18 cellular contexts compared by ENCODE assay signal in the genomic region with DNA sequence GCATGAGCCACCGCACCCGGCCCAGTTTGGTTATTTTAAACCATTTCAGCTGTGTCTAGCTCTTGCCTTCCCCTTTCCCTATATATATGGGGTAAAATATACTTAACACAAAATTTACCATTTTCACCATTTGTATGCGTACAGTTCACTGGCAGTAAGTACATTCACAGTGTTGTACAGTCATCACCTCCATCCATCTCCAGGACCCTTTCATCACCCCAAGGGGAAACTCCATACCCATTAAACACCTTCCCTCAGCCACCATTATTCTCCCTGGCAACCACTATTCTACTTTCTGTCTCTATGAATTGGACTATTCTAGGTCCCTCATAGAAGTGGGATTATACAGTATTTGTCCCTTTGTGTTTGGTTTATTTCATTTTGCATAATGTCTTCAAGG.
DNase-seq lines count a peak whose midpoint lies in the region; ATAC-seq lines count a peak whose summit lies in the region.
"Had no signal": no experiment of that assay in that cellular context is flagged by ENCODE, and none has a peak within 500 bp of the region (broad histone marks: within the 10 kb centered on the region; RNA-seq: fewer than 3 reads in every experiment).

No MANE protein-coding gene starts in this region.

- intact Hi-C loops in activated T-helper 1 cell treated with anti-CD3 and anti-CD28 coated beads, Interleukin-12 subunit alpha, Interleukin-12 subunit beta, Interleukin-2, Interleukin-4 antibody, amounts not matched to agents 30 ng/mL and 10 ng/mL and 1 ng/mL, durations not matched to agents 14 hours and 24 hours and 36 hours (cut with micrococcal nuclease): no loop called here

- no peak for DNase-seq in activated naive CD4-positive, alpha-beta T cell (lab: John Stamatoyannopoulos, UW)
- DNase-seq in effector memory CD8-positive, alpha-beta T cell: no peak
- DNase-seq in stimulated activated naive CD8-positive, alpha-beta T cell treated with anti-CD3 and anti-CD28 coated beads, Interleukin-15, Interleukin-2, amounts not matched to agents 100 U/mL and 50 U/mL, for 24 hours: no peak
- DNase-seq in NCI-H226: no peak
- no peak for DNase-seq in activated T-cell treated with anti-CD3 and anti-CD28 coated beads, Interleukin-2, amount 50 U/mL, for 1 hour
- DNase-seq in activated T-helper 1 cell treated with anti-CD3 and anti-CD28 coated beads, Interleukin-12 subunit alpha, Interleukin-12 subunit beta, Interleukin-2, Interleukin-4 antibody, amounts not matched to agents 30 ng/mL and 10 ng/mL and 1 ng/mL, durations not matched to agents 14 hours and 24 hours and 36 hours (ENCODE audit: low spot score): no peak
- DNase-seq: activated CD4-positive, alpha-beta T cell treated with anti-CD3 and anti-CD28 coated beads for 4 hours; C1 segment of cervical spinal cord; DMS153; head of caudate nucleus; HFFc6; Kasumi-1; NCI-H1092; NCI-H2029; NCI-H446 treated with DMSO at 0.1 percent for 48 hours; stimulated activated CD4-positive, alpha-beta T cell treated with anti-CD3 and anti-CD28 coated beads, Interleukin-12 subunit alpha, Interleukin-12 subunit beta, amount 100 ng/mL, for 4 hours had no signal

- H3K4me1 Mint-ChIP-seq in activated naive CD4-positive, alpha-beta T cell treated with anti-CD3 and anti-CD28 coated beads, Interleukin-2, amount 50 U/mL, for 24 hours: peaks cover 90% of the 10 kb centered on the region
- H3K4me1 Mint-ChIP-seq in IgD-negative memory B cell: peaks cover 67 to 73% (median 72%) of the 10 kb centered on the region in 3 donors
- H3K4me1 Mint-ChIP-seq in effector memory CD8-positive, alpha-beta T cell (ENCODE audit: low read depth in 2 of 2): peaks cover 27 to 41% of the 10 kb centered on the region in 2 donors
- peaks cover 65% of the 10 kb centered on the region for H3K4me1 Mint-ChIP-seq in activated T-helper 1 cell treated with anti-CD3 and anti-CD28 coated beads, Interleukin-12 subunit alpha, Interleukin-12 subunit beta, Interleukin-2, Interleukin-4 antibody, amounts not matched to agents 30 ng/mL and 10 ng/mL and 1 ng/mL, durations not matched to agents 14 hours and 24 hours and 36 hours (ENCODE audit: low read depth)

- peak overlapping the region; percentile 12 for H3K4me3 Mint-ChIP-seq in activated naive CD4-positive, alpha-beta T cell treated with anti-CD3 and anti-CD28 coated beads, Interleukin-2, amount 50 U/mL, for 24 hours
- H3K4me3 Mint-ChIP-seq in IgD-negative memory B cell: peak overlapping the region in 2 of 4 donors; percentile 23 to 29
- no peak overlapping the region for H3K4me3 Mint-ChIP-seq in effector memory CD8-positive, alpha-beta T cell
- no peak overlapping the region for H3K4me3 Mint-ChIP-seq in activated T-helper 1 cell treated with anti-CD3 and anti-CD28 coated beads, Interleukin-12 subunit alpha, Interleukin-12 subunit beta, Interleukin-2, Interleukin-4 antibody, amounts not matched to agents 30 ng/mL and 10 ng/mL and 1 ng/mL, durations not matched to agents 14 hours and 24 hours and 36 hours
- H3K4me3 Mint-ChIP-seq: HFFc6 had no signal

- H3K27me3 Mint-ChIP-seq in activated naive CD4-positive, alpha-beta T cell treated with anti-CD3 and anti-CD28 coated beads, Interleukin-2, amount 50 U/mL, for 24 hours: no peaks in the 10 kb centered on the region
- no peaks in the 10 kb centered on the region for H3K27me3 Mint-ChIP-seq in IgD-negative memory B cell
- no peaks in the 10 kb centered on the region for H3K27me3 Mint-ChIP-seq in effector memory CD8-positive, alpha-beta T cell
- no peaks in the 10 kb centered on the region for H3K27me3 Mint-ChIP-seq in activated T-helper 1 cell treated with anti-CD3 and anti-CD28 coated beads, Interleukin-12 subunit alpha, Interleukin-12 subunit beta, Interleukin-2, Interleukin-4 antibody, amounts not matched to agents 30 ng/mL and 10 ng/mL and 1 ng/mL, durations not matched to agents 14 hours and 24 hours and 36 hours (ENCODE audit: insufficient read depth)

- no peak for ATAC-seq in effector memory CD8-positive, alpha-beta T cell (replicated peaks)
- peak; percentile 51 for ATAC-seq in stimulated activated naive CD8-positive, alpha-beta T cell treated with anti-CD3 and anti-CD28 coated beads, Interleukin-15, Interleukin-2, amounts not matched to agents 100 U/mL and 50 U/mL, for 24 hours

- H3K27ac Mint-ChIP-seq in activated naive CD4-positive, alpha-beta T cell treated with anti-CD3 and anti-CD28 coated beads, Interleukin-2, amount 50 U/mL, for 24 hours: peak overlapping the region; percentile 48
- H3K27ac Mint-ChIP-seq in IgD-negative memory B cell: peak overlapping the region; percentile 44 to 63 (median 63)
- H3K27ac Mint-ChIP-seq in effector memory CD8-positive, alpha-beta T cell: peak overlapping the region; percentile 66
- H3K27ac Mint-ChIP-seq in activated T-helper 1 cell treated with anti-CD3 and anti-CD28 coated beads, Interleukin-12 subunit alpha, Interleukin-12 subunit beta, Interleukin-2, Interleukin-4 antibody, amounts not matched to agents 30 ng/mL and 10 ng/mL and 1 ng/mL, durations not matched to agents 14 hours and 24 hours and 36 hours: no peak overlapping the region
- H3K27ac Mint-ChIP-seq: HFFc6 had no signal

- peaks cover 12% of the 10 kb centered on the region for H3K36me3 Mint-ChIP-seq in activated naive CD4-positive, alpha-beta T cell treated with anti-CD3 and anti-CD28 coated beads, Interleukin-2, amount 50 U/mL, for 24 hours
- H3K36me3 Mint-ChIP-seq in IgD-negative memory B cell: peaks cover 9% of the 10 kb centered on the region
- peaks cover 16% of the 10 kb centered on the region for H3K36me3 Mint-ChIP-seq in effector memory CD8-positive, alpha-beta T cell (ENCODE audit: insufficient read depth)
- peaks cover 19% of the 10 kb centered on the region for H3K36me3 Mint-ChIP-seq in activated T-helper 1 cell treated with anti-CD3 and anti-CD28 coated beads, Interleukin-12 subunit alpha, Interleukin-12 subunit beta, Interleukin-2, Interleukin-4 antibody, amounts not matched to agents 30 ng/mL and 10 ng/mL and 1 ng/mL, durations not matched to agents 14 hours and 24 hours and 36 hours (ENCODE audit: low read depth)

- H3K9me3 Mint-ChIP-seq in activated naive CD4-positive, alpha-beta T cell treated with anti-CD3 and anti-CD28 coated beads, Interleukin-2, amount 50 U/mL, for 24 hours: no peaks in the 10 kb centered on the region
- H3K9me3 Mint-ChIP-seq in IgD-negative memory B cell: no peaks in the 10 kb centered on the region
- H3K9me3 Mint-ChIP-seq in effector memory CD8-positive, alpha-beta T cell: no peaks in the 10 kb centered on the region
- no peaks in the 10 kb centered on the region for H3K9me3 Mint-ChIP-seq in activated T-helper 1 cell treated with anti-CD3 and anti-CD28 coated beads, Interleukin-12 subunit alpha, Interleukin-12 subunit beta, Interleukin-2, Interleukin-4 antibody, amounts not matched to agents 30 ng/mL and 10 ng/mL and 1 ng/mL, durations not matched to agents 14 hours and 24 hours and 36 hours
- H3K9me3 Mint-ChIP-seq: HFFc6 had no signal
